In the genomic region with DNA sequence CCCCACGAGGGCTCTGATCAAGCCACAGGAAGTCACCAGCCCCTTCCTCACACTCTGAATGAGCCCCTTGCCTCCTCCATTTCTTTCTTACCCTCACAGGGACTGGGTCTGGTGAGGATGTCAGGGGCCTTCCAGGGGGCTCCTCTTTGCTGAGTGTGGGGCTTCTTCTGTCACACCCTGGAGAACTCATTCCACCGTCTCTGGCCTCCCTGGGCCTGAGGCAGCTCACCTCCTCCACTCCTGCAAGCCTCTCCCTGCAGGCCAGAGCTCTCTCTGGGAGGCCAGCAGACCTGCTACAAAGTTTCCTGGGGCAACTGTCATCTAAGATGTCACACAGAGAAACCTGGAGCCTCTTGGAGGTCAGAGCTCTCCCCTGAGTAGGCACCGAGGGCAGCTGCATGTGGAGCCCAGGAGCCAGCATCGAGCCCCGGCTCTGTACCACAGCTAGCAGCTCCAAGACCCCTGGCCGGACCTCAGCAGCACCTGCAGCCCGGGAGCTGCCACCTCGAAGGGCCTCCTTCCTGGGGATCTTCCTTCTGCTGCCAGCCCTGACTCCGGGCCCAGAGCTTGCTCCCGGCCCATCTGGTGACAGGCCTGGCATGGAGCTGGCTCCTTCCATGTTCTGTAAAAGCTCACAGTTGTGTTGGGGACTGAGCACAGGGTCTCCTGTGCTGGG, we compare ENCODE assay signal across 16 cellular contexts. TPM values are rescaled to one million over a fixed set of nuclear protein-coding genes. Genes with fewer than 3 reads are reported as not detected.
DNase-seq lines count a peak whose midpoint lies in the region; ATAC-seq and TF ChIP-seq lines count a peak whose summit lies in the region.
"Had no signal": no experiment of that assay in that cellular context is flagged by ENCODE, and none has a peak within 500 bp of the region (broad histone marks: within the 10 kb centered on the region; RNA-seq: fewer than 3 reads in every experiment).

No MANE protein-coding gene starts in this region.

- H3K36me3 Mint-ChIP-seq in GM23338 (ENCODE audit: low read depth) (no peaks in the 10 kb centered on the region), endodermal cell (ENCODE audit: low read depth) (no peaks in the 10 kb centered on the region)
- peaks cover 6% of the 10 kb centered on the region for H3K36me3 Mint-ChIP-seq in stimulated activated effector memory CD8-positive, alpha-beta T cell treated with anti-CD3 and anti-CD28 coated beads, Interleukin-12 subunit alpha, Interleukin-12 subunit beta, amount 100 ng/mL, for 72 hours
- H3K36me3 Mint-ChIP-seq: T-cell had no signal

- H3K36me3 ChIP-seq in GM23338 (ENCODE audit: insufficient read depth) (no peaks in the 10 kb centered on the region), PC-9 (ENCODE audit: low read depth) (no peaks in the 10 kb centered on the region), endodermal cell (ENCODE audit: control insufficient read depth, insufficient read depth, low read length) (no peaks in the 10 kb centered on the region)
- H3K36me3 ChIP-seq: lower lobe of right lung, tibial nerve had no signal

- H3K4me2 ChIP-seq in GM23338 (peak overlapping the region; percentile 84; the same call in 1 of the 2 replicates), PC-9 (peak overlapping the region; percentile 71; the same call in 1 of the 2 replicates)

- H3F3A ChIP-seq in GM23338 (replicated peaks; ENCODE audit: low read depth) (no peaks in the 10 kb centered on the region), PC-9 (ENCODE audit: insufficient read depth, low read depth) (no peaks in the 10 kb centered on the region)

- no peaks in the 10 kb centered on the region for H3K27me3 ChIP-seq in GM23338 (ENCODE audit: insufficient read depth)
- H3K27me3 ChIP-seq in PC-9 (ENCODE audit: insufficient read depth, low read depth) = no peaks in the 10 kb centered on the region
- no peaks in the 10 kb centered on the region for H3K27me3 ChIP-seq in endodermal cell (ENCODE audit: control insufficient read depth, insufficient read depth, low read length, poor library complexity, severe bottlenecking)
- H3K27me3 ChIP-seq: tibial nerve had no signal

- no peak overlapping the region for H3K9ac ChIP-seq in endodermal cell (ENCODE audit: extremely low read depth, low read length, poor library complexity, severe bottlenecking)

- no peak overlapping the region for H3K4me3 Mint-ChIP-seq in GM23338
- no peak overlapping the region for H3K4me3 Mint-ChIP-seq in endodermal cell
- no peak overlapping the region for H3K4me3 Mint-ChIP-seq in stimulated activated effector memory CD8-positive, alpha-beta T cell treated with anti-CD3 and anti-CD28 coated beads, Interleukin-12 subunit alpha, Interleukin-12 subunit beta, amount 100 ng/mL, for 72 hours
- H3K4me3 Mint-ChIP-seq: T-cell had no signal

- H3K9me2 ChIP-seq in GM23338 (ENCODE audit: insufficient read depth) (no peaks in the 10 kb centered on the region), PC-9 (ENCODE audit: insufficient read depth) (no peaks in the 10 kb centered on the region)

- H3K9me3 Mint-ChIP-seq in GM23338 = no peaks in the 10 kb centered on the region; the same call in 2 of the 3 replicates
- H3K9me3 Mint-ChIP-seq in endodermal cell = peaks cover 2% of the 10 kb centered on the region
- no peaks in the 10 kb centered on the region for H3K9me3 Mint-ChIP-seq in stimulated activated effector memory CD8-positive, alpha-beta T cell treated with anti-CD3 and anti-CD28 coated beads, Interleukin-12 subunit alpha, Interleukin-12 subunit beta, amount 100 ng/mL, for 72 hours
- H3K9me3 Mint-ChIP-seq: HFFc6, T-cell had no signal

- DNase-seq in GM23338 (ENCODE audit: low spot score) (no peak), PC-9 (no peak), endodermal cell (peak; percentile 51), SW 1271 (lab: John Stamatoyannopoulos, UW) (no peak), NCI-H2107 (lab: John Stamatoyannopoulos, UW) (no peak)
- no peak for DNase-seq in stimulated activated effector memory CD8-positive, alpha-beta T cell treated with anti-CD3 and anti-CD28 coated beads, Interleukin-12 subunit alpha, Interleukin-12 subunit beta, amount 100 ng/mL, for 72 hours (ENCODE audit: low spot score in 2 of 2)
- no peak for DNase-seq in stimulated activated CD4-positive, alpha-beta T cell treated with anti-CD3 and anti-CD28 coated beads, Interleukin-15, amount 100 ng/mL, for 24 hours
- DNase-seq: activated CD4-positive, alpha-beta T cell treated with anti-CD3 and anti-CD28 coated beads for 48 hours; activated gamma-delta T cell; HFFc6; lower lobe of right lung; NCI-H1417 treated with DMSO at 0.1 percent for 48 hours; NCI-H2171; NCI-H524 treated with DMSO at 0.1 percent for 48 hours; T-cell had no signal

- POLR2A ChIA-PET in PC-9 (lab: Charles Lee; ENCODE audit: unreplicated experiment) = interaction anchor here (0.6 kb wide), 1 partner anchor 141 kb away, joined by 3 read pairs; no protein-coding TSS in a partner anchor

- H3K9me3 ChIP-seq in PC-9 (ENCODE audit: insufficient read depth, low read depth) (no peaks in the 10 kb centered on the region), endodermal cell (ENCODE audit: control insufficient read depth, low read length) (no peaks in the 10 kb centered on the region)
- H3K9me3 ChIP-seq: lower lobe of right lung, tibial nerve had no signal

- H3K79me2 ChIP-seq in GM23338 (replicated peaks; ENCODE audit: insufficient read depth) (no peaks in the 10 kb centered on the region), PC-9 (ENCODE audit: low read depth) (no peaks in the 10 kb centered on the region)

- H3K27me3 Mint-ChIP-seq in GM23338 (ENCODE audit: insufficient read depth, low read depth, poor library complexity) = peaks cover 10% of the 10 kb centered on the region
- H3K27me3 Mint-ChIP-seq in endodermal cell (ENCODE audit: insufficient read depth) = peaks cover under 1% of the 10 kb centered on the region
- H3K27me3 Mint-ChIP-seq: T-cell had no signal

- H2AFZ ChIP-seq in GM23338 (no peak overlapping the region), PC-9 (0 out of 2 replicates have a peak overlapping the region, but pooled peaks have one; percentile 63)

- H3K4me3 ChIP-seq in GM23338 (no peak overlapping the region), PC-9 (no peak overlapping the region), endodermal cell (ENCODE audit: low read length) (no peak overlapping the region)
- H3K4me3 ChIP-seq: lower lobe of right lung, tibial nerve had no signal

- H3K27ac Mint-ChIP-seq in GM23338 = no peak overlapping the region
- no peak overlapping the region for H3K27ac Mint-ChIP-seq in endodermal cell
- no peak overlapping the region for H3K27ac Mint-ChIP-seq in stimulated activated effector memory CD8-positive, alpha-beta T cell treated with anti-CD3 and anti-CD28 coated beads, Interleukin-12 subunit alpha, Interleukin-12 subunit beta, amount 100 ng/mL, for 72 hours

- CTCF ChIA-PET in PC-9 (lab: Charles Lee) = interaction anchor here (1.3 kb wide), 1 partner anchor 150 kb away, joined by 6 read pairs; no protein-coding TSS in a partner anchor

- H3K27ac ChIP-seq in GM23338 (ENCODE audit: low read depth) (no peak overlapping the region), PC-9 (no peak overlapping the region), endodermal cell (ENCODE audit: low read depth, low read length) (no peak overlapping the region)
- H3K27ac ChIP-seq: lower lobe of right lung, tibial nerve had no signal

- no peaks in the 10 kb centered on the region for H4K20me1 ChIP-seq in GM23338 (replicated peaks; ENCODE audit: insufficient read depth)
- no peaks in the 10 kb centered on the region for H4K20me1 ChIP-seq in PC-9 (ENCODE audit: insufficient read depth)

- TF ChIP-seq CTCF in GM23338 (conservative IDR thresholded peaks at IDR 0.05; ENCODE audit: low read depth in 2 of 2) (no peak), PC-9 (conservative IDR thresholded peaks at IDR 0.05) (no peak), endodermal cell (conservative IDR thresholded peaks at IDR 0.05) (no peak)

- ATAC-seq in GM23338 = no peak
- peak; percentile 4 for ATAC-seq in stimulated activated effector memory CD8-positive, alpha-beta T cell treated with anti-CD3 and anti-CD28 coated beads, Interleukin-12 subunit alpha, Interleukin-12 subunit beta, amount 100 ng/mL, for 72 hours

- H3K4me1 ChIP-seq in GM23338 (ENCODE audit: insufficient read depth) (no peaks in the 10 kb centered on the region), PC-9 (replicated peaks; ENCODE audit: insufficient read depth) (peaks cover 5% of the 10 kb centered on the region), endodermal cell (ENCODE audit: control insufficient read depth, insufficient read depth, low read length) (no peaks in the 10 kb centered on the region)
- H3K4me1 ChIP-seq: lower lobe of right lung had no signal

- no TSS peak for BruUV-seq in PC-9 (replicated peaks; lab: Mats Ljungman, UMichigan)

- WGBS in endodermal cell (ENCODE audit: insufficient coverage in 1 of 2, insufficient read length in 1 of 2), 2 experiments = 85 to 93% methylated on average over 7 to 10 of the region's 10 CpGs

- intact Hi-C loops in PC-9 (cut with micrococcal nuclease; ENCODE audit: unreplicated experiment) = loop anchor here (5.0 to 10.0 kb wide), 2 partner anchors 120 to 148 kb away; a partner anchor contains a TSS

- peaks cover 5% of the 10 kb centered on the region for H3K4me1 Mint-ChIP-seq in GM23338
- peaks cover 2% of the 10 kb centered on the region for H3K4me1 Mint-ChIP-seq in endodermal cell
- peaks cover 18% of the 10 kb centered on the region for H3K4me1 Mint-ChIP-seq in stimulated activated effector memory CD8-positive, alpha-beta T cell treated with anti-CD3 and anti-CD28 coated beads, Interleukin-12 subunit alpha, Interleukin-12 subunit beta, amount 100 ng/mL, for 72 hours

TF ChIP-seq in GM23338, 12 proteins besides CTCF, POLR2A, EP300 and RAD21 (continues in another document):
- TF ChIP-seq ZNF114 (CRISPR knock-in tag; IDR thresholded peaks at IDR 0.05) (no peak), JUNB (IDR thresholded peaks at IDR 0.05; ENCODE audit: unreplicated experiment) (no peak), EZH2phosphoT487 (IDR thresholded peaks at IDR 0.05; ENCODE audit: unreplicated experiment) (no peak)

RNA-seq across cellular contexts. Expression of a gene that starts 1.1 kb away (rescaled TPM):
- 1.3 and 2.9 TPM in 2 replicates for total RNA-seq in GM23338 (2014; rRNA removed; shearing (Covaris generic))
- 0.68 and 0.73 TPM in 2 replicates for polyA plus RNA-seq in GM23338 (2016; fragmentation: Nextera tagmentation; extraction: Ambion mirVana)
- total RNA-seq in PC-9 (2021) (10.2 and 14.6 TPM in 2 replicates), endodermal cell (1 to 10 TPM; 2.0 to 3.1 TPM)
- 1.00 TPM for polyA plus RNA-seq in endodermal cell (2013, experiment 1 of 2)
- 1.4 TPM for polyA plus RNA-seq in endodermal cell (2013, experiment 2 of 2)
- total RNA-seq: T-cell had no signal

RNA-seq across cellular contexts. Expression of a gene that starts 50.6 kb away (rescaled TPM):
- 20.9 and 27.8 TPM in 2 replicates for total RNA-seq in GM23338 (2014; rRNA removed; shearing (Covaris generic))
- 7.9 and 8.0 TPM in 2 replicates for polyA plus RNA-seq in GM23338 (2016; fragmentation: Nextera tagmentation; extraction: Ambion mirVana)
- total RNA-seq in PC-9 (2021) (15.6 and 28.5 TPM in 2 replicates), endodermal cell (10 to 100 TPM; 13.1 to 22.7 TPM)
- 37.3 TPM for polyA plus RNA-seq in endodermal cell (2013, experiment 1 of 2)
- polyA plus RNA-seq in endodermal cell (2013, experiment 2 of 2) = 34.7 TPM
